ENCODE assay signal across 8 cellular contexts in genomic region chrX:17736856-17737706, GRCh38. TPM values are rescaled to one million over a fixed set of nuclear protein-coding genes. Genes with fewer than 3 reads are reported as not detected.
DNase-seq lines count a peak whose midpoint lies in the region; TF ChIP-seq lines count a peak whose summit lies in the region.

Gene SCML1 (plus strand): TSS chrX:17737493. CDS start chrX:17744187, 6,694 bp downstream.

- H3K36me3 ChIP-seq in HAP-1 (replicated peaks) (no peaks in the 10 kb centered on the region), left ventricle myocardium inferior (no peaks in the 10 kb centered on the region), tibial artery (no peaks in the 10 kb centered on the region)

- H3K9me3 ChIP-seq in HAP-1 (no peaks in the 10 kb centered on the region), left ventricle myocardium inferior (replicated peaks) (no peaks in the 10 kb centered on the region), tibial artery (no peaks in the 10 kb centered on the region)

- H3K4me1 ChIP-seq in HAP-1 (peaks cover 22% of the 10 kb centered on the region), left ventricle myocardium inferior (peaks cover 11% of the 10 kb centered on the region), tibial artery (peaks cover 0 to 10% (median 0%) of the 10 kb centered on the region in 4 donors)

- DNase-seq in DMS153 (lab: John Stamatoyannopoulos, UW) (peak; percentile 94), HAP-1 (ENCODE audit: low spot score in 2 of 2) (peak; percentile 97 to 100), NCI-H1105 treated with DMSO at 0.1 percent for 48 hours (lab: John Stamatoyannopoulos, UW) (peak; percentile 94), T-helper 2 cell (peak; percentile 67 to 84 (median 76)), anterior cingulate cortex (lab: John Stamatoyannopoulos, UW) (peak; percentile 25 to 98 (median 92)), left ventricle myocardium inferior (peak; percentile 97), pons (ENCODE audit: low spot score) (peak; percentile 95), tibial artery (peak; percentile 97 to 99)

- intact Hi-C loops in left ventricle myocardium inferior (cut with micrococcal nuclease) (no loop called here), tibial artery (cut with DNase I; ENCODE audit: low total_unique reads) (no loop called here)

- in situ Hi-C loops in HAP-1 (cut with MboI; ENCODE audit: low sequenced_read_pairs): no loop called here

- no peak for TF ChIP-seq CTCF in left ventricle myocardium inferior (IDR thresholded peaks at IDR 0.05; ENCODE audit: borderline replicate concordance)
- no peak for TF ChIP-seq CTCF in tibial artery (IDR thresholded peaks at IDR 0.05)

- no peaks in the 10 kb centered on the region for H3K27me3 ChIP-seq in HAP-1 (ENCODE audit: low read depth)
- no peaks in the 10 kb centered on the region for H3K27me3 ChIP-seq in left ventricle myocardium inferior (ENCODE audit: low read depth)
- H3K27me3 ChIP-seq in tibial artery: no peaks in the 10 kb centered on the region

- H3K27ac ChIP-seq in left ventricle myocardium inferior (replicated peaks): peak within 1 kb of the TSS; percentile 88
- peak within 1 kb of the TSS; percentile 92 to 95 for H3K27ac ChIP-seq in tibial artery

- peak within 1 kb of the TSS; percentile 63 for H3K4me3 ChIP-seq in HAP-1
- H3K4me3 ChIP-seq in left ventricle myocardium inferior: peak within 1 kb of the TSS; percentile 71
- peak within 1 kb of the TSS; percentile 70 to 74 for H3K4me3 ChIP-seq in tibial artery

RNA-seq across cellular contexts. Expression of gene SCML1, which starts in this region (rescaled TPM):
- 6.8 TPM for total RNA-seq in left ventricle myocardium inferior

Comparison
In these comparisons a context has a peak if more than half of its experiments do, and no peak if none do; other contexts are left out.
1. Peak in every context shown above with its lines: DNase-seq, H3K4me3 ChIP-seq and H3K27ac ChIP-seq.